ENCODE assay signal across 25 cellular contexts in genomic region chr7:80583901-80584300, GRCh38. TPM values are rescaled to one million over a fixed set of nuclear protein-coding genes. Genes with fewer than 3 reads are reported as not detected.
A peak's percentile ranks its signal among the peaks of the same experiment; 100 is the strongest.
DNase-seq lines count a peak whose midpoint lies in the region; ATAC-seq and TF ChIP-seq lines count a peak whose summit lies in the region.
"Had no signal": no experiment of that assay in that cellular context is flagged by ENCODE, and none has a peak within 500 bp of the region (broad histone marks: within the 10 kb centered on the region; RNA-seq: fewer than 3 reads in every experiment).

No MANE protein-coding gene starts in this region.

- DNase-seq in mammary epithelial cell (no peak), breast epithelium (ENCODE audit: low spot score in 2 of 2) (no peak), fibroblast of the aortic adventitia (ENCODE audit: low read depth) (peak; percentile 58), medulla oblongata (ENCODE audit: extremely low spot score) (peak; percentile 21), esophagus squamous epithelium (lab: John Stamatoyannopoulos, UW) (no peak), right lobe of liver (no peak)
- DNase-seq in stimulated activated CD4-positive, alpha-beta T cell treated with anti-CD3 and anti-CD28 coated beads, Interleukin-1b, Interleukin-23, amount 100 ng/mL, for 48 hours = no peak
- DNase-seq: activated CD8-positive, alpha-beta T cell treated with anti-CD3 and anti-CD28 coated beads, Interleukin-2, amount 10 ng/mL, durations not matched to agents 7 days and 5 days; activated naive CD4-positive, alpha-beta T cell treated with anti-CD3 and anti-CD28 coated beads, Interleukin-2, amount 50 U/mL, for 16 hours; activated T-cell treated with anti-CD3 and anti-CD28 coated beads, Interleukin-2, amount 50 U/mL, for 4 hours; body of pancreas; dorsolateral prefrontal cortex; NCI-H1092 treated with DMSO at 0.1 percent for 48 hours; NCI-H2081 treated with DMSO at 0.1 percent for 48 hours; stimulated activated naive CD4-positive, alpha-beta T cell treated with Interleukin-2 at 50 U/mL for 16 hours; T1000; transverse colon had no signal

- ATAC-seq in HG02642 (IDR thresholded peaks at IDR 0.05; ENCODE audit: poor library complexity, unreplicated experiment) = no peak
- ATAC-seq in right lobe of liver = no peak
- ATAC-seq: activated CD4-positive, CD25-positive, alpha-beta regulatory T cell treated with anti-CD3 and anti-CD28 coated beads, Interleukin-2, amount 50 U/mL, for 24 hours; activated CD8-positive, alpha-beta T cell treated with anti-CD3 and anti-CD28 coated beads, Interleukin-2, amount 10 ng/mL, durations not matched to agents 7 days and 5 days; activated T-cell treated with anti-CD3 and anti-CD28 coated beads, Interleukin-2, amount 50 U/mL, for 4 hours; body of pancreas; SK-N-SH treated with all-trans-retinoic acid at 6 μM for 48 hours had no signal

- H3K36me3 ChIP-seq in mammary epithelial cell (ENCODE audit: insufficient read depth, low read length) (no peaks in the 10 kb centered on the region), breast epithelium (no peaks in the 10 kb centered on the region), esophagus squamous epithelium (no peaks in the 10 kb centered on the region), right lobe of liver (no peaks in the 10 kb centered on the region)
- H3K36me3 ChIP-seq: BLaER1 treated with 17β-estradiol and CSF1 and Interleukin-3, amounts not matched to agents 10 nM and 100 nM; transverse colon had no signal

- H3K9ac ChIP-seq in mammary epithelial cell (ENCODE audit: insufficient read depth, low read length) = no peak overlapping the region
- H3K9ac ChIP-seq: BLaER1 treated with 17β-estradiol and CSF1 and Interleukin-3, amounts not matched to agents 10 nM and 100 nM had no signal

- in situ Hi-C loops in mammary epithelial cell (cut with MboI; ENCODE audit: low sequenced_read_pairs in 2 of 2) = no loop called here

- no peak for TF ChIP-seq POLR2A in breast epithelium (IDR thresholded peaks at IDR 0.05)
- no peak for TF ChIP-seq POLR2A in esophagus squamous epithelium (IDR thresholded peaks at IDR 0.05)
- TF ChIP-seq POLR2A in right lobe of liver (IDR thresholded peaks at IDR 0.05) = no peak

- no peak for TF ChIP-seq CTCF in mammary epithelial cell (conservative IDR thresholded peaks at IDR 0.05 in 1 of 2, IDR thresholded peaks at IDR 0.05 in 1 of 2; ENCODE audit: extremely low read depth in 1 of 2, insufficient read depth in 1 of 2, low read depth in 1 of 2, low read length in 2 of 2)
- no peak for TF ChIP-seq CTCF in breast epithelium (IDR thresholded peaks at IDR 0.05)
- TF ChIP-seq CTCF in fibroblast of the aortic adventitia (IDR thresholded peaks at IDR 0.05; ENCODE audit: insufficient read depth, low read length) = no peak
- TF ChIP-seq CTCF in esophagus squamous epithelium (IDR thresholded peaks at IDR 0.05) = no peak
- no peak for TF ChIP-seq CTCF in right lobe of liver (IDR thresholded peaks at IDR 0.05)

- WGBS in mammary epithelial cell (ENCODE audit: low coverage, missing lambda C conversion rate) = 54% methylated on average over 2 of the region's 2 CpGs
- 37 to 47% methylated on average over 2 of the region's 2 CpGs for WGBS in esophagus squamous epithelium, 2 donors
- WGBS in right lobe of liver (ENCODE audit: insufficient coverage, low coverage, low lambda C conversion rate, missing lambda C conversion rate) = 86% methylated on average over 2 of the region's 2 CpGs

- no peak overlapping the region for H3K4me2 ChIP-seq in mammary epithelial cell (ENCODE audit: insufficient read depth, low read depth, low read length)

- H3K27ac ChIP-seq in mammary epithelial cell (ENCODE audit: insufficient read depth, low read depth, low read length) = no peak overlapping the region
- H3K27ac ChIP-seq in breast epithelium = no peak overlapping the region
- H3K27ac ChIP-seq in esophagus squamous epithelium = no peak overlapping the region
- no peak overlapping the region for H3K27ac ChIP-seq in right lobe of liver
- H3K27ac ChIP-seq: 22Rv1; BLaER1 treated with 17β-estradiol and CSF1 and Interleukin-3, amounts not matched to agents 10 nM and 100 nM; body of pancreas; dorsolateral prefrontal cortex; transverse colon had no signal

- H3K4me1 ChIP-seq in mammary epithelial cell (ENCODE audit: insufficient read depth, low read length) (peaks cover 4% of the 10 kb centered on the region), breast epithelium (no peaks in the 10 kb centered on the region), esophagus squamous epithelium (peaks cover 0 to 8% (median 7%) of the 10 kb centered on the region in 3 donors), right lobe of liver (peaks cover 0 to 4% (median 0%) of the 10 kb centered on the region in 4 donors)
- H3K4me1 ChIP-seq: transverse colon had no signal

- intact Hi-C loops in mammary epithelial cell (cut with micrococcal nuclease) (no loop called here), breast epithelium (cut with DNase I; ENCODE audit: low total_unique reads) (no loop called here), esophagus squamous epithelium (cut with DNase I) (no loop called here), right lobe of liver (cut with DNase I) (no loop called here)

- H3K9me3 ChIP-seq in mammary epithelial cell (replicated peaks; ENCODE audit: insufficient read depth, low read length) = no peaks in the 10 kb centered on the region
- no peaks in the 10 kb centered on the region for H3K9me3 ChIP-seq in breast epithelium
- H3K9me3 ChIP-seq in esophagus squamous epithelium = no peaks in the 10 kb centered on the region
- H3K9me3 ChIP-seq in right lobe of liver = no peaks in the 10 kb centered on the region
- H3K9me3 ChIP-seq: BLaER1 treated with 17β-estradiol and CSF1 and Interleukin-3, amounts not matched to agents 10 nM and 100 nM; body of pancreas; transverse colon had no signal

- H3K79me2 ChIP-seq in mammary epithelial cell (ENCODE audit: insufficient read depth, low read length) = no peaks in the 10 kb centered on the region

- no TSS peak for BruUV-seq in mammary epithelial cell (replicated peaks; lab: Mats Ljungman, UMichigan)

- dilution Hi-C loops in mammary epithelial cell (cut with HindIII; ENCODE audit: low sequenced_read_pairs) = no loop called here

- H2AFZ ChIP-seq in mammary epithelial cell (ENCODE audit: low read depth, low read length) = peak overlapping the region; percentile 49

- CTCF ChIA-PET in mammary epithelial cell (lab: Charles Lee; ENCODE audit: low non-redundant PET) = no interaction called here

- H4K20me1 ChIP-seq in mammary epithelial cell (ENCODE audit: insufficient read depth, low read length) = no peaks in the 10 kb centered on the region
- H4K20me1 ChIP-seq: BLaER1 treated with 17β-estradiol and CSF1 and Interleukin-3, amounts not matched to agents 10 nM and 100 nM had no signal

- H3K4me3 ChIP-seq in mammary epithelial cell (replicated peaks in 1 of 3; ENCODE audit: insufficient read depth in 1 of 3, low read depth in 2 of 3, low read length in 3 of 3) (no peak overlapping the region), breast epithelium (no peak overlapping the region), fibroblast of the aortic adventitia (ENCODE audit: low read depth, low read length) (no peak overlapping the region), esophagus squamous epithelium (no peak overlapping the region), right lobe of liver (no peak overlapping the region)
- H3K4me3 ChIP-seq: BLaER1 treated with 17β-estradiol and CSF1 and Interleukin-3, amounts not matched to agents 10 nM and 100 nM; body of pancreas; dorsolateral prefrontal cortex; transverse colon had no signal

- H3K27me3 ChIP-seq in mammary epithelial cell (ENCODE audit: insufficient read depth, low read length) (no peaks in the 10 kb centered on the region), breast epithelium (no peaks in the 10 kb centered on the region), esophagus squamous epithelium (no peaks in the 10 kb centered on the region), right lobe of liver (no peaks in the 10 kb centered on the region)
- H3K27me3 ChIP-seq: BLaER1 treated with 17β-estradiol and CSF1 and Interleukin-3, amounts not matched to agents 10 nM and 100 nM; body of pancreas; dorsolateral prefrontal cortex; transverse colon had no signal

RNA-seq across cellular contexts. Expression of gene CD36, which starts 54.5 kb away (rescaled TPM):
- under 1 TPM in 1 of 2 donors, not detected in 1; 0.50 TPM for total RNA-seq in mammary epithelial cell
- 0.10 TPM for polyA plus RNA-seq in mammary epithelial cell
- 0.10 TPM for polyA minus RNA-seq in mammary epithelial cell
- 1,000 to 10,000 TPM in 1 of 3 donors, 100 to 1,000 TPM in 2; 240 to 2,026 (median 919) TPM for total RNA-seq in breast epithelium
- 1.7 and 561 TPM in 2 replicates for total RNA-seq in fibroblast of the aortic adventitia (ENCODE audit: low replicate concordance)
- 10 to 100 TPM in 2 of 4 donors, 1 to 10 TPM in 2; 1.2 to 85.5 (median 11.0) TPM for total RNA-seq in esophagus squamous epithelium
- 10 to 100 TPM; 14.0 to 73.8 (median 34.7) TPM for total RNA-seq in right lobe of liver
- total RNA-seq: activated CD8-positive, alpha-beta T cell treated with anti-CD3 and anti-CD28 coated beads, Interleukin-2, amount 10 ng/mL, durations not matched to agents 7 days and 5 days; epithelial cell of proximal tubule; HT-29; kidney epithelial cell had no signal

Comparison
In these comparisons a context has a peak if more than half of its experiments do, and no peak if none do; other contexts are left out.
1. DNase-seq: peak in fibroblast of the aortic adventitia (single experiment) and medulla oblongata (single experiment); none in mammary epithelial cell (single experiment), breast epithelium (0 of 2), stimulated activated CD4-positive, alpha-beta T cell treated with anti-CD3 and anti-CD28 coated beads, Interleukin-1b, Interleukin-23, amount 100 ng/mL, for 48 hours (single experiment), esophagus squamous epithelium (single experiment) and right lobe of liver (0 of 3).